19 cellular contexts compared by ENCODE assay signal in the genomic region with DNA sequence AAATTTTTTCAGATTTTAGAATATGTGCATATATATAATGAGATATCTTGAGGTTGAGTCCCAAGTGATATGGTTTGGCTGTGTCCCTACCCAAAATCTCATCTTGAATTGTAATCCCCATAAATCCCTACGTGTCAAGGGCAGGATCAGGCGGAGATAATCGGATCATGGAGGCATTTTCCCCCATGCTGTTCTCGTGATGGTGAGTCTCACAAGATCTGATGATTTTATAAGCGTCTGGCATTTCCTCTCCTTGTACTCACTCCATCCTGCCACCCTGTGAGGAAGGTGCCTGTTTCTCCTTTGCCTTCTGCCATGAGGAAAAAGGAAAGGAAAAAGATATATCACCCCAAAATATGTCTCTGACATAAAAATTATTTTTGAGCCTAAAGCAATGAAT.
A peak's percentile ranks its signal among the peaks of the same experiment; 100 is the strongest.
DNase-seq lines count a peak whose midpoint lies in the region; ATAC-seq, FAIRE-seq and TF ChIP-seq lines count a peak whose summit lies in the region.
"Had no signal": no experiment of that assay in that cellular context is flagged by ENCODE, and none has a peak within 500 bp of the region (broad histone marks: within the 10 kb centered on the region; RNA-seq: fewer than 3 reads in every experiment).

No MANE protein-coding gene starts in this region.

- H3K27ac Mint-ChIP-seq in osteocyte (ENCODE audit: unreplicated experiment): peak overlapping the region; percentile 71
- H3K27ac Mint-ChIP-seq: activated naive CD4-positive, alpha-beta T cell treated with anti-CD3 and anti-CD28 coated beads, Interleukin-2, amount 10 ng/mL, durations not matched to agents 7 days and 5 days; type B pancreatic cell had no signal

- FAIRE-seq in urothelium cell line (lab: Jason Lieb, UNC): no peak
- FAIRE-seq: K562, kidney had no signal

- TF ChIP-seq CTCF in osteocyte (IDR thresholded peaks at IDR 0.05): no peak

- intact Hi-C loops in sciatic nerve (cut with DNase I): no loop called here

- H3K4me1 Mint-ChIP-seq in osteocyte (ENCODE audit: unreplicated experiment): peaks cover 22% of the 10 kb centered on the region

- no peaks in the 10 kb centered on the region for H3K27me3 Mint-ChIP-seq in osteocyte (ENCODE audit: unreplicated experiment)
- H3K27me3 Mint-ChIP-seq: activated naive CD4-positive, alpha-beta T cell treated with anti-CD3 and anti-CD28 coated beads, Interleukin-2, amount 10 ng/mL, durations not matched to agents 7 days and 5 days; type B pancreatic cell had no signal

- DNase-seq in D341Med (ENCODE audit: low spot score) (peak; percentile 56), NCI-H82 (lab: John Stamatoyannopoulos, UW) (peak; percentile 99), epithelial cell of prostate (ENCODE audit: low read depth, low spot score) (no peak), osteocyte (ENCODE audit: extremely low spot score, unreplicated experiment) (no peak), urothelium cell line (ENCODE audit: low spot score) (no peak), sciatic nerve (ENCODE audit: low spot score) (no peak)
- no peak for DNase-seq in activated T-cell treated with anti-CD3 and anti-CD28 coated beads, Interleukin-2, amount 50 U/mL, for 48 hours
- DNase-seq: activated CD4-positive, alpha-beta T cell treated with anti-CD3 and anti-CD28 coated beads for 4 hours; activated naive CD4-positive, alpha-beta T cell treated with anti-CD3 and anti-CD28 coated beads, Interleukin-2, amount 10 ng/mL, durations not matched to agents 7 days and 5 days; aorta; kidney; lower lobe of right lung; NCI-H1436 treated with DMSO at 0.1 percent for 48 hours; NCI-H510A treated with DMSO at 0.1 percent for 48 hours; right cardiac atrium; stimulated activated CD8-positive, alpha-beta memory T cell treated with anti-CD3 and anti-CD28 coated beads, Interleukin-4, amount 100 ng/mL, for 48 hours; T-helper 1 cell had no signal

- H3K9me3 Mint-ChIP-seq in osteocyte (ENCODE audit: unreplicated experiment): no peaks in the 10 kb centered on the region
- H3K9me3 Mint-ChIP-seq: activated naive CD4-positive, alpha-beta T cell treated with anti-CD3 and anti-CD28 coated beads, Interleukin-2, amount 10 ng/mL, durations not matched to agents 7 days and 5 days; type B pancreatic cell had no signal

- no peak overlapping the region for H3K4me3 Mint-ChIP-seq in osteocyte (ENCODE audit: unreplicated experiment)
- H3K4me3 Mint-ChIP-seq: activated naive CD4-positive, alpha-beta T cell treated with anti-CD3 and anti-CD28 coated beads, Interleukin-2, amount 10 ng/mL, durations not matched to agents 7 days and 5 days; type B pancreatic cell had no signal

- H3K27ac ChIP-seq in epithelial cell of prostate: peak overlapping the region; percentile 54
- H3K27ac ChIP-seq: lower lobe of right lung had no signal

- no peak for ATAC-seq in sciatic nerve
- ATAC-seq: K562, lower lobe of right lung, right cardiac atrium had no signal

- H3K36me3 Mint-ChIP-seq in osteocyte (ENCODE audit: unreplicated experiment): peaks cover 7% of the 10 kb centered on the region

Comparison
In these comparisons a context has a peak if more than half of its experiments do, and no peak if none do; other contexts are left out.
1. DNase-seq: peak in D341Med (single experiment) and NCI-H82 (single experiment); none in epithelial cell of prostate (single experiment), osteocyte (single experiment), activated T-cell treated with anti-CD3 and anti-CD28 coated beads, Interleukin-2, amount 50 U/mL, for 48 hours (0 of 2), urothelium cell line (single experiment) and sciatic nerve (single experiment).